Comparison of ENCODE assay signal across 23 cellular contexts in the genomic region with DNA sequence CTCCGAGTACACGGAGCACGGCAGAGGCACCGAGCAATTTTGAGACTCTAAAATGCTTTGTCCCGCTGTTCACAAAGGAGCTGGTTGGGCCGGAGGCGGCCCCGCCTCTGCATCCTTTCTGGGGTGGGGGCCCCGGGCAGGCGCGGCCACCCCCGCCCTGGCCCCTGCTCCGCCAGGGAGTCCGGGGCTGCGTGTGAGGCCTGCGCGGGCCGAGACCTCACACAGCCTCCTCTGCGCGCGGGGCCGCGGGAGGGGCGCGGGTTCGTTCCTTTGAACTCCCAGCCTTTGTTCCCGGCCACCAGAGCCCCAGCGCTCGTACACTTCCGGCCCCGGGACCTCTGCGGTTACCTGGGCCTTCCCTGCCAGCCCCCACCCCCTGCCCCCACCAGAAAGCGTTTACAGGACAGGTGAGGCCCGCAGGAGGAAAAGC. TPM values are rescaled to one million over a fixed set of nuclear protein-coding genes. Genes with fewer than 3 reads are reported as not detected.
A peak's percentile ranks its signal among the peaks of the same experiment; 100 is the strongest.
DNase-seq lines count a peak whose midpoint lies in the region; ATAC-seq, FAIRE-seq and TF ChIP-seq lines count a peak whose summit lies in the region.
"Had no signal": no experiment of that assay in that cellular context is flagged by ENCODE, and none has a peak within 500 bp of the region (broad histone marks: within the 10 kb centered on the region; RNA-seq: fewer than 3 reads in every experiment).

No MANE protein-coding gene starts in this region.

- BruUV-seq in HepG2 (replicated peaks; lab: Mats Ljungman, UMichigan), result no TSS peak

- 2% methylated on average over 15 of the region's 34 CpGs for WGBS in HepG2 (ENCODE audit: low lambda C conversion rate)
- 10% methylated on average over 4 of the region's 34 CpGs for WGBS in right lobe of liver (ENCODE audit: insufficient coverage, low coverage, low lambda C conversion rate, missing lambda C conversion rate)
- WGBS in H1 (ENCODE audit: extremely low coverage in 1 of 2, insufficient coverage in 1 of 2, insufficient read length in 1 of 2, insufficient replicate concordance in 2 of 2, low coverage in 1 of 2, low lambda C conversion rate in 2 of 2, missing lambda C conversion rate in 1 of 2), 2 experiments, result 1% methylated on average over 21 of the region's 34 CpGs; no CpG with 5 or more reads in 1 of the 2 experiments

- H3K4me3 ChIP-seq in HepG2 (replicated peaks in 1 of 3; ENCODE audit: insufficient read depth in 1 of 3, low read depth in 2 of 3, low read length in 3 of 3) (peak overlapping the region in 1 of 3 experiments; percentile 35; a peak in 1 of 6 replicates), right lobe of liver (no peak overlapping the region), H1 (ENCODE audit: extremely low read depth in 1 of 4, insufficient read depth in 2 of 4, low read depth in 3 of 4, low read length in 4 of 4) (peak overlapping the region; percentile 37 to 78 (median 53))
- H3K4me3 ChIP-seq: A549, thoracic aorta had no signal

- no peaks in the 10 kb centered on the region for H3K36me3 Mint-ChIP-seq in nephron (ENCODE audit: low read depth)
- no peaks in the 10 kb centered on the region for H3K36me3 Mint-ChIP-seq in progenitor cell of endocrine pancreas (ENCODE audit: insufficient read depth)
- H3K36me3 Mint-ChIP-seq: CD4-positive, CD25-positive, alpha-beta regulatory T cell; naive thymus-derived CD4-positive, alpha-beta T cell had no signal

- 0 out of 2 replicates have a peak overlapping the region, but pooled peaks have one; percentile 72 for H2BK20ac ChIP-seq in H1 (ENCODE audit: low read length)

- peaks cover 0 to 8% of the 10 kb centered on the region in 2 experiments; a peak in 1 of 5 replicates for H3K27me3 ChIP-seq in HepG2 (ENCODE audit: control insufficient read depth in 1 of 2, insufficient read depth in 2 of 2, low read length in 2 of 2)
- peaks cover 9 to 33% of the 10 kb centered on the region in 2 donors for H3K27me3 ChIP-seq in right lobe of liver
- peaks cover 0 to 26% (median 17%) of the 10 kb centered on the region in 4 experiments; a peak in 5 of 7 replicates for H3K27me3 ChIP-seq in H1 (replicated peaks in 1 of 4; ENCODE audit: control insufficient read depth in 3 of 4, extremely low read depth in 1 of 4, insufficient read depth in 3 of 4, low read length in 3 of 4)

- H3K9me3 Mint-ChIP-seq in nephron, result no peaks in the 10 kb centered on the region
- H3K9me3 Mint-ChIP-seq in progenitor cell of endocrine pancreas (ENCODE audit: low read depth), result no peaks in the 10 kb centered on the region
- H3K9me3 Mint-ChIP-seq: activated T-helper 1 cell treated with anti-CD3 and anti-CD28 coated beads, Interleukin-12 subunit alpha, Interleukin-12 subunit beta, Interleukin-2, Interleukin-4 antibody, amounts not matched to agents 30 ng/mL and 10 ng/mL and 1 ng/mL, durations not matched to agents 14 hours and 24 hours and 36 hours; CD4-positive, CD25-positive, alpha-beta regulatory T cell had no signal

- peak; percentile 45 for ATAC-seq in HepG2
- ATAC-seq in right lobe of liver, result no peak
- no peak for ATAC-seq in HG02938 (IDR thresholded peaks at IDR 0.05; ENCODE audit: unreplicated experiment)
- ATAC-seq in HG03521 (IDR thresholded peaks at IDR 0.05; ENCODE audit: unreplicated experiment), result no peak
- ATAC-seq: A549; activated CD4-positive, CD25-positive, alpha-beta regulatory T cell treated with anti-CD3 and anti-CD28 coated beads, Interleukin-2, amount 50 U/mL, for 24 hours; foreskin keratinocyte; naive thymus-derived CD4-positive, alpha-beta T cell; Panc1 had no signal

- H3K18ac ChIP-seq in H1 (ENCODE audit: extremely low read depth, low read length), result peak overlapping the region; percentile 91

- peak overlapping the region; percentile 75; the same call in 1 of the 2 replicates for H2BK12ac ChIP-seq in H1 (ENCODE audit: low read depth, low read length)

- in situ Hi-C loops in HepG2 (cut with HindIII; ENCODE audit: extremely low pct_ligation_motif_present, low pct_unique_long_range_greater_than_20kb), result no loop called here

- H3K27ac ChIP-seq in HepG2 (ENCODE audit: extremely low read length, insufficient read depth, low read length) (peak overlapping the region; percentile 74), right lobe of liver (no peak overlapping the region), H1 (ENCODE audit: low read depth, low read length) (peak overlapping the region; percentile 59; the same call in 1 of the 2 replicates)
- H3K27ac ChIP-seq: A549, foreskin keratinocyte, thoracic aorta had no signal

- DNase-seq in HepG2 (ENCODE audit: low spot score), result peak; percentile 69
- DNase-seq in right lobe of liver, result no peak
- peak in 1 of 2 experiments; percentile 73 for DNase-seq in H1 (ENCODE audit: low read depth in 1 of 2, low spot score in 2 of 2)
- DNase-seq in progenitor cell of endocrine pancreas (ENCODE audit: low spot score, unreplicated experiment), result no peak
- DNase-seq in NCI-H748 treated with DMSO at 0.1 percent for 48 hours (lab: John Stamatoyannopoulos, UW), result no peak
- DNase-seq: CD4-positive, CD25-positive, alpha-beta regulatory T cell; foreskin keratinocyte; HCEC 1CT; naive thymus-derived CD4-positive, alpha-beta T cell; NCI-H1105 treated with DMSO at 0.1 percent for 48 hours; NCI-H82; T-helper 9 cell had no signal

- peak overlapping the region; percentile 88 for H2BK120ac ChIP-seq in H1 (replicated peaks; ENCODE audit: low read depth, low read length)

- intact Hi-C loops in HepG2 (cut with micrococcal nuclease; ENCODE audit: unreplicated experiment), result no loop called here
- intact Hi-C loops in right lobe of liver (cut with DNase I), result no loop called here

- peak in 1 of 2 experiments; percentile 72; a peak in 2 of 4 replicates for TF ChIP-seq EP300 in HepG2 (IDR thresholded peaks at IDR 0.05; ENCODE audit: low read depth in 2 of 2, low read length in 2 of 2)
- no peak for TF ChIP-seq EP300 in HepG2 (CRISPR knock-in tag; IDR thresholded peaks at IDR 0.05; ENCODE audit: borderline replicate concordance)
- no peak for TF ChIP-seq EP300 in H1 (IDR thresholded peaks at IDR 0.05; ENCODE audit: borderline replicate concordance in 1 of 2, low read depth in 2 of 2, low read length in 2 of 2)

- H4K91ac ChIP-seq in H1 (replicated peaks; ENCODE audit: insufficient read length, low read length), result peak overlapping the region; percentile 91

- no peak overlapping the region for H2AK5ac ChIP-seq in H1 (ENCODE audit: low read depth, low read length)

- TF ChIP-seq POLR2A in HepG2 (IDR thresholded peaks at IDR 0.05; ENCODE audit: insufficient read depth in 1 of 2, low read depth in 2 of 2, low read length in 2 of 2), result no peak
- TF ChIP-seq POLR2A in right lobe of liver (IDR thresholded peaks at IDR 0.05), result no peak
- peak in 1 of 2 experiments; percentile 66; a peak in 2 of 3 replicates for TF ChIP-seq POLR2A in H1 (IDR thresholded peaks at IDR 0.05; ENCODE audit: control extremely low read depth in 1 of 2, low read depth in 2 of 2, low read length in 2 of 2)

- H3K4ac ChIP-seq in H1 (replicated peaks; ENCODE audit: insufficient read length, low read depth, low read length), result peak overlapping the region; percentile 94

- H4K20me1 ChIP-seq in HepG2 (ENCODE audit: insufficient read depth, low read length) (no peaks in the 10 kb centered on the region), H1 (replicated peaks in 1 of 2; ENCODE audit: control insufficient read depth in 1 of 2, insufficient read depth in 2 of 2, low read length in 2 of 2) (peaks cover 1 to 5% of the 10 kb centered on the region in 2 experiments)

- H3K9ac ChIP-seq in HepG2 (ENCODE audit: insufficient read depth, low read depth, low read length) (peak overlapping the region; percentile 25), H1 (replicated peaks in 1 of 4; ENCODE audit: extremely low read depth in 1 of 4, low read depth in 3 of 4, low read length in 3 of 4) (peak overlapping the region; percentile 14 to 79 (median 42); a peak in 5 of 7 replicates)

- CTCF ChIA-PET in HepG2 (lab: Yijun Ruan, JAX; ENCODE audit: low intra/inter-chr PET ratio, low total read pairs), result no interaction called here
- CTCF ChIA-PET in H1 (lab: Charles Lee; ENCODE audit: partially characterized antibody), result interaction anchor here (0.6 to 2.1 kb wide), 6 partner anchors 11 to 625 kb away, joined by 3 to 6 read pairs (median 4); no protein-coding TSS in a partner anchor

- no peak for TF ChIP-seq CTCF in HepG2 (CRISPR knock-in tag; IDR thresholded peaks at IDR 0.05)
- no peak for TF ChIP-seq CTCF in right lobe of liver (IDR thresholded peaks at IDR 0.05)
- no peak for TF ChIP-seq CTCF in H1 (IDR thresholded peaks at IDR 0.05; ENCODE audit: control extremely low read depth in 1 of 3, insufficient read depth in 1 of 3, low read depth in 1 of 3, low read length in 3 of 3)
- no peak for TF ChIP-seq CTCF in nephron (IDR thresholded peaks at IDR 0.05; ENCODE audit: unreplicated experiment in 3 of 3)
- TF ChIP-seq CTCF in progenitor cell of endocrine pancreas (IDR thresholded peaks at IDR 0.05; ENCODE audit: unreplicated experiment), result no peak

- H3K23me2 ChIP-seq in H1 (ENCODE audit: low read depth, low read length), result peaks cover 5% of the 10 kb centered on the region; the same call in 1 of the 2 replicates

- no peak overlapping the region for H2AFZ ChIP-seq in HepG2 (ENCODE audit: low read length)
- H2AFZ ChIP-seq in H1 (ENCODE audit: low read length), result no peak overlapping the region

- H3K23ac ChIP-seq in H1 (ENCODE audit: insufficient read length), result no peak overlapping the region

- POLR2A ChIA-PET in HepG2 (lab: Yijun Ruan, JAX), result no interaction called here
- POLR2A ChIA-PET in H1 (lab: Charles Lee; ENCODE audit: partially characterized antibody), result interaction anchor here (0.6 to 4.2 kb wide), 8 partner anchors 7 to 192 kb away, joined by 3 to 23 read pairs (median 4); no protein-coding TSS in a partner anchor

- no peak for FAIRE-seq in HepG2 (lab: Jason Lieb, UNC)
- FAIRE-seq in H1 (lab: Jason Lieb, UNC), result no peak
- FAIRE-seq: A549 had no signal

- H3K36me3 ChIP-seq in HepG2 (replicated peaks in 1 of 2; ENCODE audit: control insufficient read depth in 1 of 2, insufficient read depth in 2 of 2, low read length in 2 of 2) (no peaks in the 10 kb centered on the region), right lobe of liver (no peaks in the 10 kb centered on the region), H1 (ENCODE audit: control insufficient read depth in 2 of 4, insufficient read depth in 4 of 4, low read length in 3 of 4) (peaks cover 0 to 10% (median 4%) of the 10 kb centered on the region in 4 experiments; a peak in 3 of 8 replicates)
- H3K36me3 ChIP-seq: thoracic aorta had no signal

- H2BK5ac ChIP-seq in H1 (ENCODE audit: low read depth, low read length), result peak overlapping the region; percentile 97; the same call in 1 of the 2 replicates

- no peak overlapping the region for H3K14ac ChIP-seq in H1 (ENCODE audit: insufficient read length)

- H3K4me1 Mint-ChIP-seq in nephron, result peaks cover 27% of the 10 kb centered on the region
- peaks cover 11% of the 10 kb centered on the region for H3K4me1 Mint-ChIP-seq in progenitor cell of endocrine pancreas (ENCODE audit: low read depth)

- H4K5ac ChIP-seq in H1 (ENCODE audit: insufficient read length, low read depth, low read length), result peak overlapping the region; percentile 6

- H3K4me3 Mint-ChIP-seq in nephron, result peak overlapping the region in 2 of 3 experiments; percentile 62 to 71
- no peak overlapping the region for H3K4me3 Mint-ChIP-seq in progenitor cell of endocrine pancreas (ENCODE audit: low read depth)
- H3K4me3 Mint-ChIP-seq: activated T-helper 1 cell treated with anti-CD3 and anti-CD28 coated beads, Interleukin-12 subunit alpha, Interleukin-12 subunit beta, Interleukin-2, Interleukin-4 antibody, amounts not matched to agents 30 ng/mL and 10 ng/mL and 1 ng/mL, durations not matched to agents 14 hours and 24 hours and 36 hours; CD4-positive, CD25-positive, alpha-beta regulatory T cell had no signal

- no peaks in the 10 kb centered on the region for H3K79me1 ChIP-seq in H1 (ENCODE audit: low read depth, low read length)

- peak overlapping the region; percentile 39 for H3K56ac ChIP-seq in H1 (replicated peaks; ENCODE audit: insufficient read length, low read depth, low read length)

- H3K4me2 ChIP-seq in HepG2 (ENCODE audit: low read depth, low read length) (peak overlapping the region; percentile 57), H1 (ENCODE audit: insufficient read depth in 1 of 2, low read depth in 2 of 2, low read length in 2 of 2) (peak overlapping the region; percentile 52 to 91)
- H3K4me2 ChIP-seq: A549 had no signal

- H3K27ac Mint-ChIP-seq in nephron (peak overlapping the region in 1 of 3 experiments; percentile 35), progenitor cell of endocrine pancreas (no peak overlapping the region)
- H3K27ac Mint-ChIP-seq: activated T-helper 1 cell treated with anti-CD3 and anti-CD28 coated beads, Interleukin-12 subunit alpha, Interleukin-12 subunit beta, Interleukin-2, Interleukin-4 antibody, amounts not matched to agents 30 ng/mL and 10 ng/mL and 1 ng/mL, durations not matched to agents 14 hours and 24 hours and 36 hours; CD4-positive, CD25-positive, alpha-beta regulatory T cell; naive thymus-derived CD4-positive, alpha-beta T cell had no signal

- H3K4me1 ChIP-seq in HepG2 (ENCODE audit: insufficient read depth, low read length) (peaks cover 79% of the 10 kb centered on the region), right lobe of liver (peaks cover 0 to 11% (median 5%) of the 10 kb centered on the region in 4 donors), H1 (replicated peaks in 1 of 4; ENCODE audit: control insufficient read depth in 3 of 4, insufficient read depth in 4 of 4, low read length in 3 of 4) (peaks cover 10 to 37% (median 25%) of the 10 kb centered on the region in 4 experiments)

- TF ChIP-seq RAD21 in HepG2 (CRISPR knock-in tag; IDR thresholded peaks at IDR 0.05), result no peak
- TF ChIP-seq RAD21 in H1 (IDR thresholded peaks at IDR 0.05 in 1 of 2, conservative IDR thresholded peaks at IDR 0.05 in 1 of 2; ENCODE audit: low read depth in 2 of 2, low read length in 2 of 2), result no peak

- peak overlapping the region; percentile 53; the same call in 1 of the 2 replicates for H4K8ac ChIP-seq in H1 (ENCODE audit: extremely low read depth, insufficient read depth, low read length)

- H2BK15ac ChIP-seq in H1 (ENCODE audit: low read length), result no peak overlapping the region

- H3K9me3 ChIP-seq in HepG2 (ENCODE audit: low read length) (no peaks in the 10 kb centered on the region), right lobe of liver (no peaks in the 10 kb centered on the region), H1 (ENCODE audit: insufficient read depth in 2 of 2, low read depth in 1 of 2, low read length in 1 of 2) (no peaks in the 10 kb centered on the region)
- H3K9me3 ChIP-seq: A549, thoracic aorta had no signal

- H3K79me2 ChIP-seq in HepG2 (ENCODE audit: insufficient read depth, low read length), result no peaks in the 10 kb centered on the region
- no peaks in the 10 kb centered on the region for H3K79me2 ChIP-seq in H1 (ENCODE audit: control insufficient read depth in 1 of 2, insufficient read depth in 2 of 2, low read length in 2 of 2)

- H3K27me3 Mint-ChIP-seq in nephron (ENCODE audit: low read depth), result peaks cover 78% of the 10 kb centered on the region
- peaks cover 45% of the 10 kb centered on the region for H3K27me3 Mint-ChIP-seq in progenitor cell of endocrine pancreas

RNA-seq across cellular contexts. Expression of a gene that starts 1.6 kb away (rescaled TPM):
- total RNA-seq in HepG2 (2016; rRNA removed; fragmentation: Illumina TruSeq; extraction: Trizol), result not detected in 2 replicates
- total RNA-seq in HepG2 (2016; cell fraction: cytosol; rRNA removed; fragmentation: Illumina TruSeq; extraction: Trizol; ENCODE audit: low read depth), result not detected in 2 replicates
- 0.04 TPM in 1 of 2 replicates, not detected in the other for total RNA-seq in HepG2 (2016; cell fraction: insoluble cytoplasmic fraction; rRNA removed; fragmentation: Illumina TruSeq; extraction: Trizol)
- total RNA-seq in HepG2 (2016; cell fraction: membrane; rRNA removed; fragmentation: Illumina TruSeq; extraction: Trizol), result not detected in 2 replicates
- not detected in 2 replicates for total RNA-seq in HepG2 (2016; cell fraction: nucleus; rRNA removed; fragmentation: Illumina TruSeq; extraction: Trizol)
- polyA plus RNA-seq in HepG2 (2011; rRNA removed), result 0.07 and 0.16 TPM in 2 replicates
- 0.03 and 0.06 TPM in 2 replicates for polyA plus RNA-seq in HepG2 (2011; cell fraction: cytosol; rRNA removed)
- polyA plus RNA-seq in HepG2 (2011; cell fraction: nucleus; rRNA removed), result 0.62 and 0.74 TPM in 2 replicates
- polyA plus RNA-seq in HepG2 (2012), result 0.08 and 0.11 TPM in 2 replicates
- not detected in 2 replicates for polyA plus RNA-seq in HepG2 (2016; cell fraction: cytosol; fragmentation: Illumina TruSeq; extraction: Trizol; ENCODE audit: low read depth)
- not detected in 2 replicates for polyA plus RNA-seq in HepG2 (2016; cell fraction: insoluble cytoplasmic fraction; fragmentation: Illumina TruSeq; extraction: Trizol; ENCODE audit: low read depth)
- not detected in 2 replicates for polyA plus RNA-seq in HepG2 (2016; cell fraction: membrane; fragmentation: Illumina TruSeq; extraction: Trizol; ENCODE audit: low read depth)
- 0.36 and 0.37 TPM in 2 replicates for polyA plus RNA-seq in HepG2 (2016; cell fraction: nucleus; fragmentation: Illumina TruSeq; extraction: Trizol; ENCODE audit: insufficient read depth, low read depth)
- 0.21 TPM in 1 of 2 replicates, not detected in the other for polyA minus RNA-seq in HepG2 (2011; rRNA and poly(A)+ RNA removed; ENCODE audit: low replicate concordance)
- polyA minus RNA-seq in HepG2 (2011; cell fraction: cytosol; rRNA and poly(A)+ RNA removed), result not detected in 2 replicates
- not detected in 2 replicates for polyA minus RNA-seq in HepG2 (2011; cell fraction: nucleus; rRNA and poly(A)+ RNA removed)
- under 1 TPM in 1 of 6 experiments, not detected in 5; 0.18 TPM for total RNA-seq in right lobe of liver
- 14.8 and 15.4 TPM in 2 replicates for total RNA-seq in H1 (2021; fragmentation: NEBNext Ultra II Directional; extraction: Animal tissue kit (Norgen Biotek cat#: 25700))
- polyA plus RNA-seq in H1 (2011; rRNA removed), result 9.6 and 14.8 TPM in 2 replicates
- 10.8 TPM for polyA plus RNA-seq in H1 (2011; cell fraction: cytosol; rRNA removed)
- polyA plus RNA-seq in H1 (2011; cell fraction: nucleus; rRNA removed), result 14.7 TPM
- 5.4 to 6.9 TPM (median 5.7 TPM) in 4 replicates for polyA plus RNA-seq in H1 (2012, experiment 1 of 2)
- 9.2 TPM for polyA plus RNA-seq in H1 (2012, experiment 2 of 2)
- polyA plus RNA-seq in H1 (2013, experiment 1 of 2), result 28.8 TPM
- polyA plus RNA-seq in H1 (2013, experiment 2 of 2), result 34.3 TPM
- polyA minus RNA-seq in H1 (2011; rRNA and poly(A)+ RNA removed), result 4.9 and 9.9 TPM in 2 replicates
- polyA minus RNA-seq in H1 (2011; cell fraction: cytosol; rRNA and poly(A)+ RNA removed), result 7.6 TPM
- 6.4 TPM for polyA minus RNA-seq in H1 (2011; cell fraction: nucleus; rRNA and poly(A)+ RNA removed)
- total RNA-seq in progenitor cell of endocrine pancreas, result not detected in 2 replicates
- total RNA-seq: activated CD8-positive, alpha-beta memory T cell treated with anti-CD3 and anti-CD28 coated beads for 36 hours; activated T-helper 1 cell treated with anti-CD3 and anti-CD28 coated beads, Interleukin-12 subunit alpha, Interleukin-12 subunit beta, Interleukin-2, Interleukin-4 antibody, amounts not matched to agents 30 ng/mL and 10 ng/mL and 1 ng/mL, durations not matched to agents 14 hours and 24 hours and 36 hours; CD4-positive, CD25-positive, alpha-beta regulatory T cell; lower leg skin; naive thymus-derived CD4-positive, alpha-beta T cell; pulmonary artery endothelial cell; thoracic aorta had no signal
- polyA plus RNA-seq: CD4-positive, CD25-positive, alpha-beta regulatory T cell; naive thymus-derived CD4-positive, alpha-beta T cell had no signal

RNA-seq across cellular contexts. Expression of a gene that starts 27.1 kb away (rescaled TPM):
- total RNA-seq in HepG2 (2016; rRNA removed; fragmentation: Illumina TruSeq; extraction: Trizol) (11.3 and 15.0 TPM in 2 replicates), right lobe of liver (1 to 10 TPM; 4.1 to 7.9 (median 5.6) TPM), progenitor cell of endocrine pancreas (28.5 and 33.4 TPM in 2 replicates)
- 9.2 and 10.5 TPM in 2 replicates for total RNA-seq in HepG2 (2016; cell fraction: cytosol; rRNA removed; fragmentation: Illumina TruSeq; extraction: Trizol; ENCODE audit: low read depth)
- total RNA-seq in HepG2 (2016; cell fraction: insoluble cytoplasmic fraction; rRNA removed; fragmentation: Illumina TruSeq; extraction: Trizol), result 9.0 and 17.0 TPM in 2 replicates
- 11.5 and 13.4 TPM in 2 replicates for total RNA-seq in HepG2 (2016; cell fraction: membrane; rRNA removed; fragmentation: Illumina TruSeq; extraction: Trizol)
- total RNA-seq in HepG2 (2016; cell fraction: nucleus; rRNA removed; fragmentation: Illumina TruSeq; extraction: Trizol), result 17.6 and 20.5 TPM in 2 replicates
- polyA plus RNA-seq in HepG2 (2011; rRNA removed) (11.8 and 13.8 TPM in 2 replicates), H1 (2011; rRNA removed) (15.4 and 25.5 TPM in 2 replicates)
- polyA plus RNA-seq in HepG2 (2011; cell fraction: cytosol; rRNA removed), result 9.3 TPM in 2 replicates
- polyA plus RNA-seq in HepG2 (2011; cell fraction: nucleus; rRNA removed), result 32.0 and 35.0 TPM in 2 replicates
- polyA plus RNA-seq in HepG2 (2012), result 10.6 and 11.8 TPM in 2 replicates
- polyA plus RNA-seq in HepG2 (2016; cell fraction: cytosol; fragmentation: Illumina TruSeq; extraction: Trizol; ENCODE audit: low read depth), result 5.3 and 6.8 TPM in 2 replicates
- polyA plus RNA-seq in HepG2 (2016; cell fraction: insoluble cytoplasmic fraction; fragmentation: Illumina TruSeq; extraction: Trizol; ENCODE audit: low read depth), result 13.9 and 14.6 TPM in 2 replicates
- 9.0 and 9.4 TPM in 2 replicates for polyA plus RNA-seq in HepG2 (2016; cell fraction: membrane; fragmentation: Illumina TruSeq; extraction: Trizol; ENCODE audit: low read depth)
- 40.5 and 43.2 TPM in 2 replicates for polyA plus RNA-seq in HepG2 (2016; cell fraction: nucleus; fragmentation: Illumina TruSeq; extraction: Trizol; ENCODE audit: insufficient read depth, low read depth)
- polyA minus RNA-seq in HepG2 (2011; rRNA and poly(A)+ RNA removed; ENCODE audit: low replicate concordance), result 17.9 and 33.2 TPM in 2 replicates
- 4.6 TPM in 2 replicates for polyA minus RNA-seq in HepG2 (2011; cell fraction: cytosol; rRNA and poly(A)+ RNA removed)
- 22.3 and 29.4 TPM in 2 replicates for polyA minus RNA-seq in HepG2 (2011; cell fraction: nucleus; rRNA and poly(A)+ RNA removed)
- total RNA-seq in H1 (2021; fragmentation: NEBNext Ultra II Directional; extraction: Animal tissue kit (Norgen Biotek cat#: 25700)), result 21.0 and 21.3 TPM in 2 replicates
- 23.2 TPM for polyA plus RNA-seq in H1 (2011; cell fraction: cytosol; rRNA removed)
- 27.7 TPM for polyA plus RNA-seq in H1 (2011; cell fraction: nucleus; rRNA removed)
- 14.4 to 21.4 TPM (median 16.7 TPM) in 4 replicates for polyA plus RNA-seq in H1 (2012, experiment 1 of 2)
- 8.5 TPM for polyA plus RNA-seq in H1 (2012, experiment 2 of 2)
- 13.6 TPM for polyA plus RNA-seq in H1 (2013, experiment 1 of 2)
- 12.2 TPM for polyA plus RNA-seq in H1 (2013, experiment 2 of 2)
- polyA minus RNA-seq in H1 (2011; rRNA and poly(A)+ RNA removed), result 7.5 and 11.1 TPM in 2 replicates
- polyA minus RNA-seq in H1 (2011; cell fraction: cytosol; rRNA and poly(A)+ RNA removed), result 5.7 TPM
- polyA minus RNA-seq in H1 (2011; cell fraction: nucleus; rRNA and poly(A)+ RNA removed), result 18.6 TPM

Comparison
In these comparisons a context has a peak if more than half of its experiments do, and no peak if none do; other contexts are left out.
1. H3K27ac ChIP-seq: peak in HepG2 (single experiment) and H1 (single experiment); none in right lobe of liver (0 of 3).
2. H3K4me3 ChIP-seq: peak in H1 (4 of 4); none in right lobe of liver (0 of 3).
3. RNA of a gene that starts 1.6 kb away (total RNA-seq): 14.8 to 15.4 TPM in H1; 0.04 TPM in HepG2, 0.18 TPM in right lobe of liver and not detected in progenitor cell of endocrine pancreas; every median in the first group is over 10 times any median in the second.